In the genomic region with DNA sequence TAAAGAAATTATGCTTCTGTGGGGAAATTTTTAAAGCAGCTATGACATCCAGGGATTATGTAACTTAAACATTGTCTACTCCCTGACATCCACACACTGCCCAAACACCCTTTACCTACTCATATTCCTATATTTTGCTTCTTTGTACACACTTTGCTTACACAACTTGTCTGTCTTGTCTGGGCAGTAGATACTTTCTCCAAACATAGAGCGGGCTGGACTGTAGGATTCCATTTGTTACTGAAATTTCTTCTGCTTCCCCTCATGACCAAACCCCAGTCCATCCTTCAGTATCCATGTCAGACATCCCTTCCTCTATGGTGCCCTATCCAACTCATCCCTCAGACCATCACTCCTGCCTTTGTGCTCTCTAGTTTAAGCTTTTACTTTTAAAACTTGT, we compare ENCODE assay signal across 1 cellular context.
TF ChIP-seq lines count a peak whose summit lies in the region.

No MANE protein-coding gene starts in this region.

TF ChIP-seq in IMR-90, 13 proteins besides CTCF, POLR2A, EP300 and RAD21:
- TF ChIP-seq MAZ (IDR thresholded peaks at IDR 0.05; ENCODE audit: borderline replicate concordance, low read depth, low read length) (no peak), CHD1 (IDR thresholded peaks at IDR 0.05; ENCODE audit: low read depth, low read length) (no peak), FOS (IDR thresholded peaks at IDR 0.05; ENCODE audit: low read depth, low read length) (no peak), MAFK (IDR thresholded peaks at IDR 0.05; ENCODE audit: low read depth, low read length) (no peak)
- TF ChIP-seq, protein P1, sequence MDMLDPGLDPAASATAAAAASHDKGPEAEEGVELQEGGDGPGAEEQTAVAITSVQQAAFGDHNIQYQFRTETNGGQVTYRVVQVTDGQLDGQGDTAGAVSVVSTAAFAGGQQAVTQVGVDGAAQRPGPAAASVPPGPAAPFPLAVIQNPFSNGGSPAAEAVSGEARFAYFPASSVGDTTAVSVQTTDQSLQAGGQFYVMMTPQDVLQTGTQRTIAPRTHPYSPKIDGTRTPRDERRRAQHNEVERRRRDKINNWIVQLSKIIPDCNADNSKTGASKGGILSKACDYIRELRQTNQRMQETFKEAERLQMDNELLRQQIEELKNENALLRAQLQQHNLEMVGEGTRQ (IDR thresholded peaks at IDR 0.05; ENCODE audit: low read depth, low read length), result no peak
- TF ChIP-seq, protein P2, sequence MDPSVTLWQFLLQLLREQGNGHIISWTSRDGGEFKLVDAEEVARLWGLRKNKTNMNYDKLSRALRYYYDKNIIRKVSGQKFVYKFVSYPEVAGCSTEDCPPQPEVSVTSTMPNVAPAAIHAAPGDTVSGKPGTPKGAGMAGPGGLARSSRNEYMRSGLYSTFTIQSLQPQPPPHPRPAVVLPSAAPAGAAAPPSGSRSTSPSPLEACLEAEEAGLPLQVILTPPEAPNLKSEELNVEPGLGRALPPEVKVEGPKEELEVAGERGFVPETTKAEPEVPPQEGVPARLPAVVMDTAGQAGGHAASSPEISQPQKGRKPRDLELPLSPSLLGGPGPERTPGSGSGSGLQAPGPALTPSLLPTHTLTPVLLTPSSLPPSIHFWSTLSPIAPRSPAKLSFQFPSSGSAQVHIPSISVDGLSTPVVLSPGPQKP (IDR thresholded peaks at IDR 0.05; ENCODE audit: borderline replicate concordance, low read depth, low read length), result no peak
TF ChIP-seq in IMR-90: peak in this region for 0.
